Comparison of ENCODE assay signal across 8 cellular contexts in genomic region chr1:65958561-65959350, GRCh38.
DNase-seq lines count a peak whose midpoint lies in the region; ATAC-seq, FAIRE-seq and TF ChIP-seq lines count a peak whose summit lies in the region.

No MANE protein-coding gene starts in this region.

- peaks cover 0 to 2% (median 0%) of the 10 kb centered on the region in 3 donors for H3K27me3 Mint-ChIP-seq in CD14-positive monocyte (ENCODE audit: low read depth in 3 of 3)

- H3K27ac Mint-ChIP-seq in CD14-positive monocyte, result no peak overlapping the region

- DNase-seq in CD14-positive monocyte (ENCODE audit: low spot score) (no peak), GM12891 (ENCODE audit: insufficient read length, low spot score) (no peak), NCI-H526 treated with DMSO at 0.1 percent for 48 hours (lab: John Stamatoyannopoulos, UW) (peak; percentile 59), astrocyte of the cerebellum (ENCODE audit: low read depth) (peak; percentile 49), iPS-NIHi11 (ENCODE audit: low spot score) (peak; percentile 42), cortex of kidney (lab: John Stamatoyannopoulos, UW) (no peak)
- DNase-seq in stimulated activated naive CD8-positive, alpha-beta T cell treated with anti-CD3 and anti-CD28 coated beads, Interleukin-15, Interleukin-2, amounts not matched to agents 100 U/mL and 50 U/mL, for 24 hours, result peak; percentile 8

- no peak overlapping the region for H3K4me3 Mint-ChIP-seq in CD14-positive monocyte

- no peak for TF ChIP-seq POLR2A in GM12891 (IDR thresholded peaks at IDR 0.05; ENCODE audit: low read depth, low read length)

- TF ChIP-seq CTCF in CD14-positive monocyte (IDR thresholded peaks at IDR 0.05) (peak; percentile 80), astrocyte of the cerebellum (IDR thresholded peaks at IDR 0.05; ENCODE audit: low read depth, low read length, missing control alignments) (peak; percentile 36)

- ATAC-seq in HG03135 (IDR thresholded peaks at IDR 0.05; ENCODE audit: unreplicated experiment), result peak; percentile 74
- ATAC-seq in stimulated activated naive CD8-positive, alpha-beta T cell treated with anti-CD3 and anti-CD28 coated beads, Interleukin-15, Interleukin-2, amounts not matched to agents 100 U/mL and 50 U/mL, for 24 hours, result peak; percentile 55

- peak; percentile 82 for FAIRE-seq in GM12891 (lab: Jason Lieb, UNC)

- no peaks in the 10 kb centered on the region for H3K9me3 Mint-ChIP-seq in CD14-positive monocyte

- no peaks in the 10 kb centered on the region for H3K36me3 Mint-ChIP-seq in CD14-positive monocyte

- in situ Hi-C loops in astrocyte of the cerebellum (cut with HindIII; ENCODE audit: low sequenced_read_pairs), result loop anchor here (25.0 kb wide), 1 partner anchor 279 kb away; no protein-coding TSS in a partner anchor

- H3K4me3 ChIP-seq in astrocyte of the cerebellum (ENCODE audit: low read depth, low read length), result no peak overlapping the region

- H3K4me1 Mint-ChIP-seq in CD14-positive monocyte, result peaks cover 13% of the 10 kb centered on the region

- intact Hi-C loops in CD14-positive monocyte (cut with micrococcal nuclease), result loop anchor here (2.0 to 5.0 kb wide), 3 partner anchors 284 to 489 kb away; no protein-coding TSS in a partner anchor

TF ChIP-seq in GM12891, 5 proteins besides CTCF, POLR2A, EP300 and RAD21:
- TF ChIP-seq POLR2AphosphoS5 (IDR thresholded peaks at IDR 0.05; ENCODE audit: low read depth, low read length), result no peak
- no peak for TF ChIP-seq POU2F2 (IDR thresholded peaks at IDR 0.05; ENCODE audit: low read depth, low read length)
- no peak for TF ChIP-seq TAF1 (IDR thresholded peaks at IDR 0.05; ENCODE audit: low read depth, low read length)
- TF ChIP-seq PAX5 (IDR thresholded peaks at IDR 0.05; ENCODE audit: insufficient read depth, low read length, severe bottlenecking), result no peak
- no peak for TF ChIP-seq SPI1 (IDR thresholded peaks at IDR 0.05; ENCODE audit: low read depth, low read length)
TF ChIP-seq in GM12891: peak in this region for 0.

Comparison
In these comparisons a context has a peak if more than half of its experiments do, and no peak if none do; other contexts are left out.
1. DNase-seq: peak in NCI-H526 treated with DMSO at 0.1 percent for 48 hours (single experiment), astrocyte of the cerebellum (single experiment), iPS-NIHi11 (single experiment) and stimulated activated naive CD8-positive, alpha-beta T cell treated with anti-CD3 and anti-CD28 coated beads, Interleukin-15, Interleukin-2, amounts not matched to agents 100 U/mL and 50 U/mL, for 24 hours (single experiment); none in CD14-positive monocyte (single experiment), GM12891 (single experiment) and cortex of kidney (single experiment).